In genomic region chr3:4904801-4905695, GRCh38 we compare ENCODE assay signal across 1 cellular context.
TF ChIP-seq lines count a peak whose summit lies in the region.

No MANE protein-coding gene starts in this region.

TF ChIP-seq in K562, 482 proteins besides CTCF, POLR2A, EP300 and RAD21 (continued from another document and continues in another):
- TF ChIP-seq RERE (CRISPR knock-in tag; IDR thresholded peaks at IDR 0.05; ENCODE audit: borderline replicate concordance) (no peak), RBM25 (IDR thresholded peaks at IDR 0.05; ENCODE audit: low read depth, low read length, severe bottlenecking) (no peak), ARID3A (IDR thresholded peaks at IDR 0.05; ENCODE audit: borderline replicate concordance, low read depth, low read length) (peak; percentile 62; the same call in 1 of the 2 replicates), FIP1L1 (IDR thresholded peaks at IDR 0.05; ENCODE audit: low read depth, low read length, poor library complexity, severe bottlenecking) (no peak), ATF6 (CRISPR knock-in tag; IDR thresholded peaks at IDR 0.05) (no peak), ZNF444 (CRISPR knock-in tag; IDR thresholded peaks at IDR 0.05) (no peak), NKRF (IDR thresholded peaks at IDR 0.05; ENCODE audit: borderline replicate concordance) (no peak), CHD4 (IDR thresholded peaks at IDR 0.05; ENCODE audit: insufficient read depth, insufficient replicate concordance, low read depth, low read length, poor library complexity, severe bottlenecking) (no peak), ZNF12 (CRISPR knock-in tag; IDR thresholded peaks at IDR 0.05) (no peak), KLF10 (CRISPR knock-in tag; IDR thresholded peaks at IDR 0.05) (no peak), RBM22 (IDR thresholded peaks at IDR 0.05; ENCODE audit: low read depth, low read length, poor library complexity, severe bottlenecking) (no peak), TFAP4 (CRISPR knock-in tag; IDR thresholded peaks at IDR 0.05; ENCODE audit: borderline replicate concordance) (no peak), CBX2 (IDR thresholded peaks at IDR 0.05; ENCODE audit: insufficient read depth, low read length, poor library complexity, severe bottlenecking) (no peak), ZBED1 (IDR thresholded peaks at IDR 0.05) (no peak), SAFB2 (IDR thresholded peaks at IDR 0.05; ENCODE audit: borderline replicate concordance, low read depth, low read length, severe bottlenecking) (no peak), POLR2H (tag; IDR thresholded peaks at IDR 0.05; ENCODE audit: low read depth) (0 out of 2 replicates have a peak, but pooled peaks have one; percentile 46), LARP7 (IDR thresholded peaks at IDR 0.05) (no peak), MTF1 (CRISPR knock-in tag; IDR thresholded peaks at IDR 0.05; ENCODE audit: borderline replicate concordance) (no peak), ZNF785 (CRISPR knock-in tag; IDR thresholded peaks at IDR 0.05) (no peak), FOXK1 (CRISPR knock-in tag; IDR thresholded peaks at IDR 0.05; ENCODE audit: borderline replicate concordance) (no peak), NFXL1 (CRISPR knock-in tag; IDR thresholded peaks at IDR 0.05) (no peak), CC2D1A (IDR thresholded peaks at IDR 0.05) (no peak), GATAD2A (IDR thresholded peaks at IDR 0.05) (no peak), ETS1 (conservative IDR thresholded peaks at IDR 0.05; ENCODE audit: control insufficient read depth, low read depth, low read length) (no peak), POLR2AphosphoS5 (IDR thresholded peaks at IDR 0.05; ENCODE audit: control insufficient read depth, insufficient read depth, low read depth, low read length) (no peak), L3MBTL2 (IDR thresholded peaks at IDR 0.05) (peak; percentile 42), ZNF75A (CRISPR knock-in tag; IDR thresholded peaks at IDR 0.05) (no peak), SUPT5H (IDR thresholded peaks at IDR 0.05) (no peak), MAFF (IDR thresholded peaks at IDR 0.05; ENCODE audit: low read length) (no peak), NONO (IDR thresholded peaks at IDR 0.05; ENCODE audit: low read depth in 2 of 2, low read length in 1 of 2) (no peak), HINFP (tag; conservative IDR thresholded peaks at IDR 0.05; ENCODE audit: low read depth) (no peak), SRSF1 (IDR thresholded peaks at IDR 0.05; ENCODE audit: low read depth, low read length) (no peak), ASH1L (IDR thresholded peaks at IDR 0.05; ENCODE audit: borderline replicate concordance, low read depth, partially characterized antibody) (no peak), ZZZ3 (IDR thresholded peaks at IDR 0.05) (no peak)
- TF ChIP-seq, protein P1, sequence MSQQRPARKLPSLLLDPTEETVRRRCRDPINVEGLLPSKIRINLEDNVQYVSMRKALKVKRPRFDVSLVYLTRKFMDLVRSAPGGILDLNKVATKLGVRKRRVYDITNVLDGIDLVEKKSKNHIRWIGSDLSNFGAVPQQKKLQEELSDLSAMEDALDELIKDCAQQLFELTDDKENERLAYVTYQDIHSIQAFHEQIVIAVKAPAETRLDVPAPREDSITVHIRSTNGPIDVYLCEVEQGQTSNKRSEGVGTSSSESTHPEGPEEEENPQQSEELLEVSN (IDR thresholded peaks at IDR 0.05; ENCODE audit: borderline replicate concordance in 1 of 2, extremely low read depth in 1 of 2, insufficient read depth in 1 of 2, insufficient read length in 1 of 2, low read depth in 1 of 2, low read length in 1 of 2, poor library complexity in 1 of 2, severe bottlenecking in 1 of 2) = no peak
- TF ChIP-seq, protein P2, sequence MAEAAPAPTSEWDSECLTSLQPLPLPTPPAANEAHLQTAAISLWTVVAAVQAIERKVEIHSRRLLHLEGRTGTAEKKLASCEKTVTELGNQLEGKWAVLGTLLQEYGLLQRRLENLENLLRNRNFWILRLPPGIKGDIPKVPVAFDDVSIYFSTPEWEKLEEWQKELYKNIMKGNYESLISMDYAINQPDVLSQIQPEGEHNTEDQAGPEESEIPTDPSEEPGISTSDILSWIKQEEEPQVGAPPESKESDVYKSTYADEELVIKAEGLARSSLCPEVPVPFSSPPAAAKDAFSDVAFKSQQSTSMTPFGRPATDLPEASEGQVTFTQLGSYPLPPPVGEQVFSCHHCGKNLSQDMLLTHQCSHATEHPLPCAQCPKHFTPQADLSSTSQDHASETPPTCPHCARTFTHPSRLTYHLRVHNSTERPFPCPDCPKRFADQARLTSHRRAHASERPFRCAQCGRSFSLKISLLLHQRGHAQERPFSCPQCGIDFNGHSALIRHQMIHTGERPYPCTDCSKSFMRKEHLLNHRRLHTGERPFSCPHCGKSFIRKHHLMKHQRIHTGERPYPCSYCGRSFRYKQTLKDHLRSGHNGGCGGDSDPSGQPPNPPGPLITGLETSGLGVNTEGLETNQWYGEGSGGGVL (CRISPR knock-in tag; IDR thresholded peaks at IDR 0.05) = no peak
- TF ChIP-seq, protein P3, sequence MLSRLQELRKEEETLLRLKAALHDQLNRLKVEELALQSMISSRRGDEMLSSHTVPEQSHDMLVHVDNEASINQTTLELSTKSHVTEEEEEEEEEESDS (CRISPR knock-in tag; IDR thresholded peaks at IDR 0.05) = no peak
- TF ChIP-seq, protein P4, sequence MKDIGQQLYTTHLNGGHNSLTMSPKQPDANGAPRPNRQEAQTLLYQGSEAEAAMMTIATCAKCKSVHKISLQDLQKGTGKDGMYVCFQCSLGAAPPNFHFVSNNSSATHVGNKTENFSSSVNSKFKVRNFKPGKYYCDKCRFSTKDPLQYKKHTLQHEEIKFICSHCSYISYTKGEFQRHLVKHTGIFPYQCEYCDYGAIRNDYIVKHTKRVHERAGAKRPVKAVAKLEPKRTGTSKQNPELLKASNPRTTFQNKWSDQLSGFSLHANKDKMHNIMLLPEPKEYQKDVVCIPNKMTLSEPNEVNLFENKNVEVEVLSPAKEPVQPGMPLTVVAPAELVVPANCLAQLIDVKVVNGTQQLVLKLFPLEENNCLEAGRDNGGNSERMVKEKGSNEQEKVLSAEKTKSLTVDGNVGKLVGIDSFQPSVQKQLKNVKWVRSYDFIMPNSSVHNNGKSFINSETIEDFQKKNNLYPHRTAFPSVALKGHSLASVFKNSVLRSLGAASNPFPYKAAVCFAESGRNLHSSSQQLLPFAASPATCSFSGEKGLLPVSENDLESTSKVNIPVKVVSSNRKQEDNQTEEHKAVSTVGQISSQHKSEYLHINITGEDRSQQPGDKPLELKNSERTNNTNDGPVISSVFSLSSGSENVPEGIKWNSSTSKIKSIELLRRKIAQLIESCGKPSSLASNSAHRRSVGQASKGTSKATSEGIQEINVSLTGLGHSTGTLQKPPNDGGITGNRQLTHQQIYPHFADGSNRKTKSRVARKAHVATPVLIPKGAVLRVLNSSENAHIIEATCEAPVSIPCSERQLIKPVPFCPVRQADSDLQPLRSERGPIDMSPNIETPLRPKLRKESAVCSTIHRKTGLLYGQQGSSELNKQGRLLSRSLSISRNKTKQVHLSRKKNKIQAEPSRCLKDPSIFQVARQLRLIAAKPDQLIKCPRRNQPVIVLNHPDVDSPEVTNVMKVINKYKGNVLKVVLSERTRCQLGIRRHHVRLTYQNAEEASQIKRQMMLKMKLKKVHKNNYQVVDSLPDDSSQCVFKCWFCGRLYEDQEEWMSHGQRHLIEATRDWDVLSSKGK (CRISPR knock-in tag; IDR thresholded peaks at IDR 0.05) = no peak
